ENCODE assay signal across 12 cellular contexts in genomic region chr3:151816091-151816604, GRCh38. TPM values are rescaled to one million over a fixed set of nuclear protein-coding genes. Genes with fewer than 3 reads are reported as not detected.
DNase-seq lines count a peak whose midpoint lies in the region; ATAC-seq, FAIRE-seq and TF ChIP-seq lines count a peak whose summit lies in the region.
"Had no signal": no experiment of that assay in that cellular context is flagged by ENCODE, and none has a peak within 500 bp of the region (broad histone marks: within the 10 kb centered on the region; RNA-seq: fewer than 3 reads in every experiment).

No MANE protein-coding gene starts in this region.

- no peaks in the 10 kb centered on the region for H3K27me3 Mint-ChIP-seq in astrocyte (ENCODE audit: low read depth, unreplicated experiment)

- H3K4me3 ChIP-seq in astrocyte (ENCODE audit: insufficient read depth, low read depth, low read length) (no peak overlapping the region), HepG2 (replicated peaks in 1 of 3; ENCODE audit: insufficient read depth in 1 of 3, low read depth in 2 of 3, low read length in 3 of 3) (peak overlapping the region in 2 of 3 experiments; percentile 18 to 20; a peak in 2 of 6 replicates), prostate gland (no peak overlapping the region)

- BruUV-seq in HepG2 (replicated peaks; lab: Mats Ljungman, UMichigan): no TSS peak

- peaks cover 9% of the 10 kb centered on the region for H3K4me1 Mint-ChIP-seq in astrocyte (ENCODE audit: low read depth, unreplicated experiment)
- H3K4me1 Mint-ChIP-seq: CD8-positive, alpha-beta memory T cell; naive thymus-derived CD4-positive, alpha-beta T cell had no signal

- H2AFZ ChIP-seq in astrocyte (ENCODE audit: low read depth, low read length) (no peak overlapping the region), HepG2 (ENCODE audit: low read length) (no peak overlapping the region)

- H3K36me3 ChIP-seq in astrocyte (ENCODE audit: insufficient read depth, low read length) (no peaks in the 10 kb centered on the region), HepG2 (replicated peaks in 1 of 2; ENCODE audit: control insufficient read depth in 1 of 2, insufficient read depth in 2 of 2, low read length in 2 of 2) (no peaks in the 10 kb centered on the region), prostate gland (no peaks in the 10 kb centered on the region)

- H3K27ac ChIP-seq in astrocyte (ENCODE audit: low read depth, low read length) (no peak overlapping the region), HepG2 (ENCODE audit: extremely low read length, insufficient read depth, low read length) (peak overlapping the region; percentile 88), prostate gland (no peak overlapping the region)

- no peak overlapping the region for H3K4me2 ChIP-seq in astrocyte (ENCODE audit: low read length)
- peak overlapping the region; percentile 59 for H3K4me2 ChIP-seq in HepG2 (ENCODE audit: low read depth, low read length)

- H3K9me3 ChIP-seq in astrocyte (ENCODE audit: insufficient read depth, low read depth, low read length) (no peaks in the 10 kb centered on the region), HepG2 (ENCODE audit: low read length) (no peaks in the 10 kb centered on the region), prostate gland (no peaks in the 10 kb centered on the region)

- peak in 1 of 2 experiments; percentile 86; a peak in 2 of 4 replicates for TF ChIP-seq EP300 in HepG2 (IDR thresholded peaks at IDR 0.05; ENCODE audit: low read depth in 2 of 2, low read length in 2 of 2)
- TF ChIP-seq EP300 in HepG2 (CRISPR knock-in tag; IDR thresholded peaks at IDR 0.05; ENCODE audit: borderline replicate concordance): no peak

- TF ChIP-seq POLR2A in HepG2 (IDR thresholded peaks at IDR 0.05; ENCODE audit: insufficient read depth in 1 of 2, low read depth in 2 of 2, low read length in 2 of 2) (no peak), prostate gland (IDR thresholded peaks at IDR 0.05) (no peak)

- WGBS in HepG2 (ENCODE audit: low lambda C conversion rate): 0% methylated on average over 3 of the region's 3 CpGs
- WGBS in prostate gland: 25% methylated on average over 3 of the region's 3 CpGs

- FAIRE-seq in astrocyte (lab: Jason Lieb, UNC) (no peak), HepG2 (lab: Jason Lieb, UNC) (peak; percentile 80)

- intact Hi-C loops in HepG2 (cut with micrococcal nuclease; ENCODE audit: unreplicated experiment) (loop anchor here (1.0 kb wide), 2 partner anchors 8 to 46 kb away; no protein-coding TSS in a partner anchor), prostate gland (cut with DNase I) (no loop called here)

- no peaks in the 10 kb centered on the region for H3K27me3 ChIP-seq in astrocyte (ENCODE audit: insufficient read depth, low read length)
- no peaks in the 10 kb centered on the region for H3K27me3 ChIP-seq in HepG2 (ENCODE audit: control insufficient read depth in 1 of 2, insufficient read depth in 2 of 2, low read length in 2 of 2)
- H3K27me3 ChIP-seq in prostate gland (replicated peaks; ENCODE audit: insufficient read depth): no peaks in the 10 kb centered on the region

- CTCF ChIA-PET in HepG2 (lab: Yijun Ruan, JAX; ENCODE audit: low intra/inter-chr PET ratio, low total read pairs): no interaction called here

- H3K4me1 ChIP-seq in astrocyte (ENCODE audit: insufficient read depth, low read length): no peaks in the 10 kb centered on the region
- peaks cover 74% of the 10 kb centered on the region for H3K4me1 ChIP-seq in HepG2 (ENCODE audit: insufficient read depth, low read length)
- no peaks in the 10 kb centered on the region for H3K4me1 ChIP-seq in prostate gland (replicated peaks)

- TF ChIP-seq RAD21 in HepG2 (CRISPR knock-in tag; IDR thresholded peaks at IDR 0.05): no peak

- no peaks in the 10 kb centered on the region for H3K36me3 Mint-ChIP-seq in astrocyte (ENCODE audit: low read depth, unreplicated experiment)
- H3K36me3 Mint-ChIP-seq: CD8-positive, alpha-beta memory T cell; naive thymus-derived CD4-positive, alpha-beta T cell had no signal

- H3K27ac Mint-ChIP-seq in astrocyte (ENCODE audit: unreplicated experiment): no peak overlapping the region
- H3K27ac Mint-ChIP-seq: naive thymus-derived CD4-positive, alpha-beta T cell had no signal

- no peaks in the 10 kb centered on the region for H3K79me2 ChIP-seq in astrocyte (ENCODE audit: insufficient read depth, low read length)
- H3K79me2 ChIP-seq in HepG2 (ENCODE audit: insufficient read depth, low read length): no peaks in the 10 kb centered on the region

- POLR2A ChIA-PET in HepG2 (lab: Yijun Ruan, JAX): interaction anchor here (0.7 to 3.4 kb wide), 4 partner anchors 15 to 186 kb away, joined by 3 to 32 read pairs (median 3); no protein-coding TSS in a partner anchor

- DNase-seq in A172 (ENCODE audit: low spot score): peak; percentile 81
- peak; percentile 35 for DNase-seq in HK-2 (ENCODE audit: unreplicated experiment)
- peak; percentile 78 for DNase-seq in astrocyte (ENCODE audit: low read depth)
- peak; percentile 79 for DNase-seq in HepG2 (ENCODE audit: low spot score)
- DNase-seq in GM13977 (ENCODE audit: low spot score): no peak
- DNase-seq in prostate gland (ENCODE audit: low spot score): no peak
- DNase-seq: activated T-cell treated with anti-CD3 and anti-CD28 coated beads for 4 hours; CD8-positive, alpha-beta memory T cell; effector CD8-positive, alpha-beta T cell; naive thymus-derived CD4-positive, alpha-beta T cell had no signal

- in situ Hi-C loops in HepG2 (cut with HindIII; ENCODE audit: extremely low pct_ligation_motif_present, low pct_unique_long_range_greater_than_20kb): no loop called here
- in situ Hi-C loops in GM13977 (cut with MboI; ENCODE audit: low pct_unique_long_range_greater_than_20kb, low sequenced_read_pairs, unreplicated experiment): no loop called here

- H3K4me3 Mint-ChIP-seq in astrocyte (ENCODE audit: unreplicated experiment): no peak overlapping the region
- H3K4me3 Mint-ChIP-seq: CD8-positive, alpha-beta memory T cell; naive thymus-derived CD4-positive, alpha-beta T cell had no signal

- ATAC-seq in HepG2 (peak; percentile 97), HG02610 (IDR thresholded peaks at IDR 0.05; ENCODE audit: unreplicated experiment) (no peak), GM18517 (IDR thresholded peaks at IDR 0.05; ENCODE audit: unreplicated experiment) (no peak)
- ATAC-seq: naive thymus-derived CD4-positive, alpha-beta T cell had no signal

- H4K20me1 ChIP-seq in astrocyte (ENCODE audit: insufficient read depth, low read length) (no peaks in the 10 kb centered on the region), HepG2 (ENCODE audit: insufficient read depth, low read length) (no peaks in the 10 kb centered on the region)

- TF ChIP-seq CTCF in astrocyte (IDR thresholded peaks at IDR 0.05; ENCODE audit: insufficient read depth, low read depth, low read length) (no peak), HepG2 (CRISPR knock-in tag; IDR thresholded peaks at IDR 0.05) (no peak), GM13977 (IDR thresholded peaks at IDR 0.05; ENCODE audit: extremely low read depth, insufficient read depth, missing control alignments) (no peak), prostate gland (IDR thresholded peaks at IDR 0.05) (no peak)

- H3K9ac ChIP-seq in astrocyte (ENCODE audit: low read length) (no peak overlapping the region), HepG2 (ENCODE audit: insufficient read depth, low read depth, low read length) (peak overlapping the region; percentile 66)

- H3K9me3 Mint-ChIP-seq in astrocyte (ENCODE audit: unreplicated experiment): no peaks in the 10 kb centered on the region
- H3K9me3 Mint-ChIP-seq: CD8-positive, alpha-beta memory T cell; naive thymus-derived CD4-positive, alpha-beta T cell had no signal

RNA-seq across cellular contexts. Expression of gene AADAC, which starts 2.2 kb away (rescaled TPM):
- total RNA-seq in A172 (2014; rRNA removed; shearing (Covaris generic)): 2.3 and 2.8 TPM in 2 replicates
- total RNA-seq in astrocyte: not detected in 2 replicates
- total RNA-seq in HepG2 (2016; rRNA removed; fragmentation: Illumina TruSeq; extraction: Trizol): 1.2 and 1.5 TPM in 2 replicates
- 0.30 and 0.35 TPM in 2 replicates for total RNA-seq in HepG2 (2016; cell fraction: cytosol; rRNA removed; fragmentation: Illumina TruSeq; extraction: Trizol; ENCODE audit: low read depth)
- 1.1 and 1.3 TPM in 2 replicates for total RNA-seq in HepG2 (2016; cell fraction: insoluble cytoplasmic fraction; rRNA removed; fragmentation: Illumina TruSeq; extraction: Trizol)
- 0.48 and 0.90 TPM in 2 replicates for total RNA-seq in HepG2 (2016; cell fraction: membrane; rRNA removed; fragmentation: Illumina TruSeq; extraction: Trizol)
- 0.68 and 0.72 TPM in 2 replicates for total RNA-seq in HepG2 (2016; cell fraction: nucleus; rRNA removed; fragmentation: Illumina TruSeq; extraction: Trizol)
- 0.71 and 0.87 TPM in 2 replicates for polyA plus RNA-seq in HepG2 (2011; rRNA removed)
- 0.23 and 0.41 TPM in 2 replicates for polyA plus RNA-seq in HepG2 (2011; cell fraction: cytosol; rRNA removed)
- 0.26 and 0.35 TPM in 2 replicates for polyA plus RNA-seq in HepG2 (2011; cell fraction: nucleus; rRNA removed)
- 1.1 and 1.3 TPM in 2 replicates for polyA plus RNA-seq in HepG2 (2012)
- polyA plus RNA-seq in HepG2 (2016; cell fraction: cytosol; fragmentation: Illumina TruSeq; extraction: Trizol; ENCODE audit: low read depth): 0.37 and 0.38 TPM in 2 replicates
- polyA plus RNA-seq in HepG2 (2016; cell fraction: insoluble cytoplasmic fraction; fragmentation: Illumina TruSeq; extraction: Trizol; ENCODE audit: low read depth): 0.87 and 1.2 TPM in 2 replicates
- 0.55 and 0.73 TPM in 2 replicates for polyA plus RNA-seq in HepG2 (2016; cell fraction: membrane; fragmentation: Illumina TruSeq; extraction: Trizol; ENCODE audit: low read depth)
- 0.93 and 1.6 TPM in 2 replicates for polyA plus RNA-seq in HepG2 (2016; cell fraction: nucleus; fragmentation: Illumina TruSeq; extraction: Trizol; ENCODE audit: insufficient read depth, low read depth)
- 0.22 TPM in 1 of 2 replicates, not detected in the other for polyA minus RNA-seq in HepG2 (2011; rRNA and poly(A)+ RNA removed; ENCODE audit: low replicate concordance)
- polyA minus RNA-seq in HepG2 (2011; cell fraction: cytosol; rRNA and poly(A)+ RNA removed): not detected in 2 replicates
- polyA minus RNA-seq in HepG2 (2011; cell fraction: nucleus; rRNA and poly(A)+ RNA removed): 0.90 and 0.99 TPM in 2 replicates
- not detected for total RNA-seq in prostate gland
- total RNA-seq: CD8-positive, alpha-beta memory T cell; naive thymus-derived CD4-positive, alpha-beta T cell had no signal
- polyA plus RNA-seq: CD8-positive, alpha-beta memory T cell; naive thymus-derived CD4-positive, alpha-beta T cell had no signal

RNA-seq across cellular contexts. Expression of gene SUCNR1, which starts 57.3 kb away (rescaled TPM):
- total RNA-seq in A172 (2014; rRNA removed; shearing (Covaris generic)): 506 and 549 TPM in 2 replicates
- total RNA-seq in astrocyte (0.17 TPM in 1 of 2 replicates, not detected in the other), HepG2 (2016; rRNA removed; fragmentation: Illumina TruSeq; extraction: Trizol) (not detected in 2 replicates), prostate gland (not detected)
- not detected in 2 replicates for total RNA-seq in HepG2 (2016; cell fraction: cytosol; rRNA removed; fragmentation: Illumina TruSeq; extraction: Trizol; ENCODE audit: low read depth)
- total RNA-seq in HepG2 (2016; cell fraction: insoluble cytoplasmic fraction; rRNA removed; fragmentation: Illumina TruSeq; extraction: Trizol): not detected in 2 replicates
- total RNA-seq in HepG2 (2016; cell fraction: membrane; rRNA removed; fragmentation: Illumina TruSeq; extraction: Trizol): not detected in 2 replicates
- total RNA-seq in HepG2 (2016; cell fraction: nucleus; rRNA removed; fragmentation: Illumina TruSeq; extraction: Trizol): not detected in 2 replicates
- 0.03 TPM in 1 of 2 replicates, not detected in the other for polyA plus RNA-seq in HepG2 (2011; rRNA removed)
- not detected in 2 replicates for polyA plus RNA-seq in HepG2 (2011; cell fraction: cytosol; rRNA removed)
- polyA plus RNA-seq in HepG2 (2011; cell fraction: nucleus; rRNA removed): not detected in 2 replicates
- polyA plus RNA-seq in HepG2 (2012): 0.04 TPM in 1 of 2 replicates, not detected in the other
- polyA plus RNA-seq in HepG2 (2016; cell fraction: cytosol; fragmentation: Illumina TruSeq; extraction: Trizol; ENCODE audit: low read depth): not detected in 2 replicates
- polyA plus RNA-seq in HepG2 (2016; cell fraction: insoluble cytoplasmic fraction; fragmentation: Illumina TruSeq; extraction: Trizol; ENCODE audit: low read depth): not detected in 2 replicates
- polyA plus RNA-seq in HepG2 (2016; cell fraction: membrane; fragmentation: Illumina TruSeq; extraction: Trizol; ENCODE audit: low read depth): not detected in 2 replicates
- polyA plus RNA-seq in HepG2 (2016; cell fraction: nucleus; fragmentation: Illumina TruSeq; extraction: Trizol; ENCODE audit: insufficient read depth, low read depth): not detected in 2 replicates
- not detected in 2 replicates for polyA minus RNA-seq in HepG2 (2011; rRNA and poly(A)+ RNA removed; ENCODE audit: low replicate concordance)
- polyA minus RNA-seq in HepG2 (2011; cell fraction: cytosol; rRNA and poly(A)+ RNA removed): not detected in 2 replicates
- not detected in 2 replicates for polyA minus RNA-seq in HepG2 (2011; cell fraction: nucleus; rRNA and poly(A)+ RNA removed)
- total RNA-seq: CD8-positive, alpha-beta memory T cell had no signal
- polyA plus RNA-seq: CD8-positive, alpha-beta memory T cell; naive thymus-derived CD4-positive, alpha-beta T cell had no signal

Comparison
In these comparisons a context has a peak if more than half of its experiments do, and no peak if none do; other contexts are left out.
1. DNase-seq: peak in A172 (single experiment), HK-2 (single experiment), astrocyte (single experiment) and HepG2 (single experiment); none in GM13977 (single experiment) and prostate gland (single experiment).
2. H3K4me3 ChIP-seq: peak in HepG2 (2 of 3); none in astrocyte (single experiment) and prostate gland (0 of 2).
3. RNA of gene SUCNR1, which starts 57.3 kb away (total RNA-seq): 506 to 549 TPM in A172; 0.17 TPM in astrocyte, not detected in HepG2 and not detected in prostate gland; every median in the first group is over 100 times any median in the second.